ENCODE assay signal across 30 cellular contexts in genomic region chr4:2073808-2074481, GRCh38. TPM values are rescaled to one million over a fixed set of nuclear protein-coding genes. Genes with fewer than 3 reads are reported as not detected.
A peak's percentile ranks its signal among the peaks of the same experiment; 100 is the strongest.
DNase-seq lines count a peak whose midpoint lies in the region; ATAC-seq, FAIRE-seq and TF ChIP-seq lines count a peak whose summit lies in the region.
"Had no signal": no experiment of that assay in that cellular context is flagged by ENCODE, and none has a peak within 500 bp of the region (broad histone marks: within the 10 kb centered on the region; RNA-seq: fewer than 3 reads in every experiment).

No MANE protein-coding gene starts in this region.

- H3K27ac ChIP-seq in SK-N-SH (ENCODE audit: low read depth in 2 of 2, low read length in 1 of 2) (no peak overlapping the region), angular gyrus (ENCODE audit: low read depth, low read length) (peak overlapping the region; percentile 70), HepG2 (ENCODE audit: extremely low read length, insufficient read depth, low read length) (no peak overlapping the region), suprapubic skin (no peak overlapping the region)
- H3K27ac ChIP-seq: epithelial cell of prostate, psoas muscle, SK-N-MC had no signal

- POLR2A ChIA-PET in SK-N-SH (lab: Yijun Ruan, JAX) (interaction anchor here (1.5 to 1.7 kb wide), 2 partner anchors 10 to 13 kb away, joined by 3 to 4 read pairs; no protein-coding TSS in a partner anchor), HepG2 (lab: Yijun Ruan, JAX) (no interaction called here), MCF 10A (lab: Yijun Ruan, JAX) (no interaction called here)

- H4K20me1 ChIP-seq in SK-N-SH (ENCODE audit: insufficient read depth) (no peaks in the 10 kb centered on the region), HepG2 (ENCODE audit: insufficient read depth, low read length) (no peaks in the 10 kb centered on the region)

- FAIRE-seq in HepG2 (lab: Jason Lieb, UNC) = no peak
- FAIRE-seq: HTR-8/SVneo had no signal

- H3K9me3 ChIP-seq in SK-N-SH (no peaks in the 10 kb centered on the region), HepG2 (ENCODE audit: low read length) (no peaks in the 10 kb centered on the region), suprapubic skin (no peaks in the 10 kb centered on the region)
- H3K9me3 ChIP-seq: psoas muscle had no signal

- no peaks in the 10 kb centered on the region for H3K36me3 Mint-ChIP-seq in MCF 10A (ENCODE audit: insufficient read depth, unreplicated experiment)
- H3K36me3 Mint-ChIP-seq: stimulated activated effector memory CD8-positive, alpha-beta T cell treated with anti-CD3 and anti-CD28 coated beads, Interleukin-12 subunit alpha, Interleukin-12 subunit beta, amount 100 ng/mL, for 72 hours had no signal

- H3K4me3 ChIP-seq in SK-N-SH (ENCODE audit: low read depth in 2 of 2, low read length in 1 of 2) (no peak overlapping the region), HepG2 (replicated peaks in 1 of 3; ENCODE audit: insufficient read depth in 1 of 3, low read depth in 2 of 3, low read length in 3 of 3) (peak overlapping the region in 1 of 3 experiments; percentile 25; a peak in 2 of 6 replicates), suprapubic skin (no peak overlapping the region)
- H3K4me3 ChIP-seq: psoas muscle, SK-N-MC had no signal

- DNase-seq in SK-N-SH (peak; percentile 38), HepG2 (ENCODE audit: low spot score) (no peak), suprapubic skin (ENCODE audit: low spot score in 2 of 2) (peak; percentile 52 to 73), MCF 10A (ENCODE audit: unreplicated experiment) (no peak)
- no peak for DNase-seq in effector CD4-positive, alpha-beta T cell
- DNase-seq: 8988T; activated CD4-positive, alpha-beta T cell treated with anti-CD3 and anti-CD28 coated beads, Interleukin-2, amount 50 U/mL, for 1 hour; activated CD4-positive, CD25-positive, alpha-beta regulatory T cell; activated gamma-delta T cell treated with Interleukin-2 at 50 U/mL for 16 hours; activated T-cell treated with anti-CD3 and anti-CD28 coated beads, Interleukin-2, amount 50 U/mL, for 1 hour; CD4-positive, alpha-beta T cell; GOT3; KBM-7; NCI-H1092 treated with DMSO at 0.1 percent for 48 hours; NCI-H187; NCI-H2171; NCI-H510A; NK-92 treated with Interleukin-12 subunit alpha and Interleukin-12 subunit beta, amount 100 ng/mL, for 24 hours; stimulated activated CD4-positive, alpha-beta T cell treated with anti-CD3 and anti-CD28 coated beads, Interleukin-15, amount 100 ng/mL, for 24 hours; trophoblast cell had no signal

- no peak overlapping the region for H2AFZ ChIP-seq in SK-N-SH (ENCODE audit: low read depth)
- H2AFZ ChIP-seq in HepG2 (ENCODE audit: low read length) = no peak overlapping the region

- no peak for ATAC-seq in SK-N-SH treated with all-trans-retinoic acid at 6 μM for 48 hours
- ATAC-seq in HepG2 = no peak
- no peak for ATAC-seq in esophagus mucosa
- ATAC-seq: psoas muscle; stimulated activated effector memory CD8-positive, alpha-beta T cell treated with anti-CD3 and anti-CD28 coated beads, Interleukin-12 subunit alpha, Interleukin-12 subunit beta, amount 100 ng/mL, for 72 hours had no signal

- no peak for TF ChIP-seq EP300 in SK-N-SH (IDR thresholded peaks at IDR 0.05; ENCODE audit: borderline replicate concordance in 1 of 2, low read depth in 1 of 2, low read length in 1 of 2)
- no peak for TF ChIP-seq EP300 in HepG2 (IDR thresholded peaks at IDR 0.05; ENCODE audit: low read depth in 2 of 2, low read length in 2 of 2)
- no peak for TF ChIP-seq EP300 in HepG2 (CRISPR knock-in tag; IDR thresholded peaks at IDR 0.05; ENCODE audit: borderline replicate concordance)
- TF ChIP-seq EP300 in suprapubic skin (IDR thresholded peaks at IDR 0.05) = no peak

- no peaks in the 10 kb centered on the region for H3K27me3 ChIP-seq in SK-N-SH (ENCODE audit: insufficient read depth)
- no peaks in the 10 kb centered on the region for H3K27me3 ChIP-seq in HepG2 (ENCODE audit: control insufficient read depth in 1 of 2, insufficient read depth in 2 of 2, low read length in 2 of 2)
- peaks cover 23% of the 10 kb centered on the region for H3K27me3 ChIP-seq in suprapubic skin

- H3K4me3 Mint-ChIP-seq in MCF 10A (ENCODE audit: unreplicated experiment) = no peak overlapping the region
- H3K4me3 Mint-ChIP-seq: CD4-positive, alpha-beta T cell; stimulated activated effector memory CD8-positive, alpha-beta T cell treated with anti-CD3 and anti-CD28 coated beads, Interleukin-12 subunit alpha, Interleukin-12 subunit beta, amount 100 ng/mL, for 72 hours; T-helper 1 cell treated with Interleukin-12 subunit alpha and Interleukin-12 subunit beta and Interleukin-4 antibody, amounts not matched to agents 30 μg/mL and 1 μg/mL, for 36 hours had no signal

- TF ChIP-seq RAD21 in SK-N-SH (IDR thresholded peaks at IDR 0.05; ENCODE audit: low read length) (no peak), HepG2 (CRISPR knock-in tag; IDR thresholded peaks at IDR 0.05) (no peak)

- in situ Hi-C loops in HepG2 (cut with HindIII; ENCODE audit: extremely low pct_ligation_motif_present, low pct_unique_long_range_greater_than_20kb) = no loop called here

- no peak for TF ChIP-seq CTCF in SK-N-SH (IDR thresholded peaks at IDR 0.05)
- TF ChIP-seq CTCF in HepG2 (CRISPR knock-in tag; IDR thresholded peaks at IDR 0.05) = no peak
- no peak for TF ChIP-seq CTCF in suprapubic skin (IDR thresholded peaks at IDR 0.05)
- TF ChIP-seq CTCF in MCF 10A (IDR thresholded peaks at IDR 0.05; ENCODE audit: unreplicated experiment) = no peak

- 34% methylated on average over 7 of the region's 20 CpGs for WGBS in SK-N-SH (ENCODE audit: low lambda C conversion rate)
- no CpG with 5 or more reads among the region's 20 CpGs for WGBS in HepG2 (ENCODE audit: low lambda C conversion rate)
- 65% methylated on average over 6 of the region's 20 CpGs for WGBS in suprapubic skin

- H3K4me1 Mint-ChIP-seq in MCF 10A (ENCODE audit: insufficient read depth, unreplicated experiment) = no peaks in the 10 kb centered on the region
- H3K4me1 Mint-ChIP-seq: stimulated activated effector memory CD8-positive, alpha-beta T cell treated with anti-CD3 and anti-CD28 coated beads, Interleukin-12 subunit alpha, Interleukin-12 subunit beta, amount 100 ng/mL, for 72 hours had no signal

- no peaks in the 10 kb centered on the region for H3F3A ChIP-seq in SK-N-SH (replicated peaks; ENCODE audit: insufficient read depth)

- H3K27ac Mint-ChIP-seq in MCF 10A (ENCODE audit: low read depth, unreplicated experiment) = no peak overlapping the region
- H3K27ac Mint-ChIP-seq: CD4-positive, alpha-beta T cell; stimulated activated effector memory CD8-positive, alpha-beta T cell treated with anti-CD3 and anti-CD28 coated beads, Interleukin-12 subunit alpha, Interleukin-12 subunit beta, amount 100 ng/mL, for 72 hours; T-helper 1 cell treated with Interleukin-12 subunit alpha and Interleukin-12 subunit beta and Interleukin-4 antibody, amounts not matched to agents 30 μg/mL and 1 μg/mL, for 36 hours had no signal

- CTCF ChIA-PET in SK-N-SH (lab: Yijun Ruan, JAX) = no interaction called here
- CTCF ChIA-PET in HepG2 (lab: Yijun Ruan, JAX; ENCODE audit: low intra/inter-chr PET ratio, low total read pairs) = no interaction called here
- CTCF ChIA-PET in MCF 10A (lab: Yijun Ruan, JAX) = no interaction called here

- H3K9me3 Mint-ChIP-seq in MCF 10A (ENCODE audit: unreplicated experiment) = no peaks in the 10 kb centered on the region
- H3K9me3 Mint-ChIP-seq: CD4-positive, alpha-beta T cell; stimulated activated effector memory CD8-positive, alpha-beta T cell treated with anti-CD3 and anti-CD28 coated beads, Interleukin-12 subunit alpha, Interleukin-12 subunit beta, amount 100 ng/mL, for 72 hours; T-helper 1 cell treated with Interleukin-12 subunit alpha and Interleukin-12 subunit beta and Interleukin-4 antibody, amounts not matched to agents 30 μg/mL and 1 μg/mL, for 36 hours had no signal

- H3K36me3 ChIP-seq in SK-N-SH (replicated peaks in 1 of 2; ENCODE audit: control insufficient read depth in 1 of 2, insufficient read depth in 2 of 2, low read length in 1 of 2) = no peaks in the 10 kb centered on the region
- no peaks in the 10 kb centered on the region for H3K36me3 ChIP-seq in HepG2 (replicated peaks in 1 of 2; ENCODE audit: control insufficient read depth in 1 of 2, insufficient read depth in 2 of 2, low read length in 2 of 2)
- no peaks in the 10 kb centered on the region for H3K36me3 ChIP-seq in suprapubic skin

- TF ChIP-seq POLR2A in HepG2 (IDR thresholded peaks at IDR 0.05; ENCODE audit: insufficient read depth in 1 of 2, low read depth in 2 of 2, low read length in 2 of 2) (no peak), suprapubic skin (IDR thresholded peaks at IDR 0.05) (no peak)

- no peaks in the 10 kb centered on the region for H3K79me2 ChIP-seq in SK-N-SH (ENCODE audit: insufficient read depth)
- H3K79me2 ChIP-seq in HepG2 (ENCODE audit: insufficient read depth, low read length) = no peaks in the 10 kb centered on the region

- H3K9me2 ChIP-seq in SK-N-SH = no peaks in the 10 kb centered on the region

- H3K4me1 ChIP-seq in SK-N-SH (ENCODE audit: control insufficient read depth in 1 of 2, insufficient read depth in 2 of 2, low read depth in 1 of 2, low read length in 1 of 2) = no peaks in the 10 kb centered on the region; a peak in 1 of 4 replicates
- H3K4me1 ChIP-seq in HepG2 (ENCODE audit: insufficient read depth, low read length) = peaks cover 93% of the 10 kb centered on the region
- no peaks in the 10 kb centered on the region for H3K4me1 ChIP-seq in suprapubic skin
- H3K4me1 ChIP-seq: psoas muscle had no signal

- no peaks in the 10 kb centered on the region for H3K27me3 Mint-ChIP-seq in MCF 10A (ENCODE audit: insufficient read depth, unreplicated experiment)
- H3K27me3 Mint-ChIP-seq: CD4-positive, alpha-beta T cell had no signal

- BruUV-seq in HepG2 (replicated peaks; lab: Mats Ljungman, UMichigan) = no TSS peak
- BruUV-seq in MCF 10A (replicated peaks; lab: Mats Ljungman, UMichigan) = no TSS peak

- intact Hi-C loops in HepG2 (cut with micrococcal nuclease; ENCODE audit: unreplicated experiment) = no loop called here
- intact Hi-C loops in MCF 10A (cut with micrococcal nuclease) = no loop called here

- no peak overlapping the region for H3K9ac ChIP-seq in SK-N-SH
- no peak overlapping the region for H3K9ac ChIP-seq in HepG2 (ENCODE audit: insufficient read depth, low read depth, low read length)

- no peak overlapping the region for H3K4me2 ChIP-seq in SK-N-SH
- H3K4me2 ChIP-seq in HepG2 (ENCODE audit: low read depth, low read length) = no peak overlapping the region

RNA-seq across cellular contexts. Expression of gene NAT8L, which starts 14.8 kb away (rescaled TPM):
- polyA plus RNA-seq in SK-N-SH (2012; rRNA removed) (0.43 and 0.86 TPM in 2 replicates), HepG2 (2011; rRNA removed) (2.2 and 3.4 TPM in 2 replicates)
- 0.41 and 0.88 TPM in 2 replicates for polyA plus RNA-seq in SK-N-SH (2012; cell fraction: cytosol; rRNA removed)
- 1.7 and 2.8 TPM in 2 replicates for polyA plus RNA-seq in SK-N-SH (2012; cell fraction: nucleus; rRNA removed)
- total RNA-seq in HepG2 (2016; rRNA removed; fragmentation: Illumina TruSeq; extraction: Trizol) (1.6 and 3.3 TPM in 2 replicates), suprapubic skin (1 to 10 TPM; 1.0 to 2.8 (median 1.6) TPM), MCF 10A (2022) (0.79 and 0.93 TPM in 2 replicates), esophagus mucosa (0.04 TPM)
- 0.40 and 0.53 TPM in 2 replicates for total RNA-seq in HepG2 (2016; cell fraction: cytosol; rRNA removed; fragmentation: Illumina TruSeq; extraction: Trizol; ENCODE audit: low read depth)
- 1.7 and 3.2 TPM in 2 replicates for total RNA-seq in HepG2 (2016; cell fraction: insoluble cytoplasmic fraction; rRNA removed; fragmentation: Illumina TruSeq; extraction: Trizol)
- 1.5 and 1.7 TPM in 2 replicates for total RNA-seq in HepG2 (2016; cell fraction: membrane; rRNA removed; fragmentation: Illumina TruSeq; extraction: Trizol)
- 2.9 and 3.4 TPM in 2 replicates for total RNA-seq in HepG2 (2016; cell fraction: nucleus; rRNA removed; fragmentation: Illumina TruSeq; extraction: Trizol)
- 4.1 and 4.4 TPM in 2 replicates for polyA plus RNA-seq in HepG2 (2011; cell fraction: cytosol; rRNA removed)
- polyA plus RNA-seq in HepG2 (2011; cell fraction: nucleus; rRNA removed) = 11.8 TPM in 2 replicates
- 1.1 and 3.9 TPM in 2 replicates for polyA plus RNA-seq in HepG2 (2012)
- polyA plus RNA-seq in HepG2 (2016; cell fraction: cytosol; fragmentation: Illumina TruSeq; extraction: Trizol; ENCODE audit: low read depth) = 0.63 and 0.64 TPM in 2 replicates
- 3.1 and 3.9 TPM in 2 replicates for polyA plus RNA-seq in HepG2 (2016; cell fraction: insoluble cytoplasmic fraction; fragmentation: Illumina TruSeq; extraction: Trizol; ENCODE audit: low read depth)
- polyA plus RNA-seq in HepG2 (2016; cell fraction: membrane; fragmentation: Illumina TruSeq; extraction: Trizol; ENCODE audit: low read depth) = 1.5 and 1.8 TPM in 2 replicates
- 8.3 and 8.8 TPM in 2 replicates for polyA plus RNA-seq in HepG2 (2016; cell fraction: nucleus; fragmentation: Illumina TruSeq; extraction: Trizol; ENCODE audit: insufficient read depth, low read depth)
- 10.6 and 14.5 TPM in 2 replicates for polyA minus RNA-seq in HepG2 (2011; rRNA and poly(A)+ RNA removed; ENCODE audit: low replicate concordance)
- 3.8 and 4.2 TPM in 2 replicates for polyA minus RNA-seq in HepG2 (2011; cell fraction: cytosol; rRNA and poly(A)+ RNA removed)
- 2.4 and 2.9 TPM in 2 replicates for polyA minus RNA-seq in HepG2 (2011; cell fraction: nucleus; rRNA and poly(A)+ RNA removed)
- total RNA-seq: CD4-positive, alpha-beta T cell; glomerular endothelial cell had no signal

Comparison
In these comparisons a context has a peak if more than half of its experiments do, and no peak if none do; other contexts are left out.
1. DNase-seq: peak in SK-N-SH (single experiment) and suprapubic skin (2 of 2); none in HepG2 (single experiment), effector CD4-positive, alpha-beta T cell (single experiment) and MCF 10A (single experiment).
2. Of the 25 proteins assayed by ChIP-seq in both HepG2 and SK-N-SH: peak only in HepG2: ZBTB33; only in SK-N-SH: none; in both: none; in neither: 24.